15 cellular contexts compared by ENCODE assay signal in the genomic region with DNA sequence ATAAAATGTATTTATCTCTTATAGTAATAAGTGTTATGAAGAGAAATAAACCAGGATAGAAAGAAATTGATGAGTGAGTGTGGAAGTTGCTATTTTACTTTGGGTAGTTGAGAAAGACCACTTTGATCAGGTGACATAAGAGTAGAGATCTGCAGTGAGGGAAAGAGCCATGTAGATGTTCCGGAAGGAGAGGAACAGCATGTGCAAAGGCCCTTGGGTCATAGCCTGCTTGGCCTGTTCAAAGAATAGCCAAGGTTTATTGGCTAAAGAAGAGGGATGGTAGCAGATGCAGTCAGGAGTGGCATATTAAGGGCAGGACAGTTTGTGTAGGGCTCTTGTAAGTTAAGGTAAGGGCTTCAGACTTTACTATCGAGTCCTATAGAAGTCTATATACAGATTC. TPM values are rescaled to one million over a fixed set of nuclear protein-coding genes. Genes with fewer than 3 reads are reported as not detected.
DNase-seq lines count a peak whose midpoint lies in the region; ATAC-seq and TF ChIP-seq lines count a peak whose summit lies in the region.
"Had no signal": no experiment of that assay in that cellular context is flagged by ENCODE, and none has a peak within 500 bp of the region (broad histone marks: within the 10 kb centered on the region; RNA-seq: fewer than 3 reads in every experiment).

No MANE protein-coding gene starts in this region.

- H3K27me3 ChIP-seq in BLaER1 treated with 17β-estradiol and CSF1 and Interleukin-3, amounts not matched to agents 10 nM and 100 nM: no peaks in the 10 kb centered on the region
- H3K27me3 ChIP-seq in mesenchymal stem cell (ENCODE audit: control insufficient read depth in 1 of 2, insufficient read depth in 1 of 2, low read length in 2 of 2) (no peaks in the 10 kb centered on the region), gastrocnemius medialis (no peaks in the 10 kb centered on the region)

- ATAC-seq in activated T-helper 17 cell treated with anti-CD3 and anti-CD28 coated beads, Interleukin-2, amount 50 U/mL, for 72 hours (replicated peaks): no peak
- ATAC-seq in gastrocnemius medialis: no peak
- ATAC-seq: lower lobe of right lung had no signal

- DNase-seq in Calu3: no peak
- no peak for DNase-seq in mesenchymal stem cell
- DNase-seq in NCI-H2081 (lab: John Stamatoyannopoulos, UW): no peak
- no peak for DNase-seq in gastrocnemius medialis
- no peak for DNase-seq in stimulated activated CD4-positive, alpha-beta T cell treated with anti-CD3 and anti-CD28 coated beads, Interleukin-12 subunit alpha, Interleukin-12 subunit beta, amount 100 ng/mL, for 4 hours
- DNase-seq: cerebellar nuclear complex, DMS79, lower lobe of right lung, naive B cell, NCI-H146, NCI-H510A, OCI-M1 had no signal

- H3K4me1 Mint-ChIP-seq in Calu3 (ENCODE audit: low read depth, unreplicated experiment): peaks cover 13% of the 10 kb centered on the region
- peaks cover 19% of the 10 kb centered on the region for H3K4me1 Mint-ChIP-seq in activated T-helper 17 cell treated with anti-CD3 and anti-CD28 coated beads, Interleukin-2, amount 50 U/mL, for 72 hours

- no peak overlapping the region for H2AFZ ChIP-seq in mesenchymal stem cell (ENCODE audit: low read depth, low read length)

- H3K9me3 ChIP-seq in BLaER1 treated with 17β-estradiol and CSF1 and Interleukin-3, amounts not matched to agents 10 nM and 100 nM (replicated peaks in 1 of 11): no peaks in the 10 kb centered on the region
- H3K9me3 ChIP-seq in mesenchymal stem cell (ENCODE audit: control insufficient read depth, low read length) (no peaks in the 10 kb centered on the region), gastrocnemius medialis (no peaks in the 10 kb centered on the region)
- H3K9me3 ChIP-seq: lower lobe of right lung had no signal

- CTCF ChIA-PET in Calu3 (lab: Charles Lee): no interaction called here

- peaks cover 13 to 54% (median 31%) of the 10 kb centered on the region in 10 experiments for H3K4me1 ChIP-seq in BLaER1 treated with 17β-estradiol and CSF1 and Interleukin-3, amounts not matched to agents 10 nM and 100 nM
- H3K4me1 ChIP-seq in mesenchymal stem cell (ENCODE audit: control insufficient read depth, insufficient read depth, low read depth, low read length) (peaks cover 1% of the 10 kb centered on the region), gastrocnemius medialis (peaks cover 25 to 29% of the 10 kb centered on the region in 2 donors)

- no peak overlapping the region for H4K91ac ChIP-seq in mesenchymal stem cell (ENCODE audit: low read length)

- no peak overlapping the region for H3K4ac ChIP-seq in mesenchymal stem cell (ENCODE audit: low read depth in 1 of 2, low read length in 2 of 2)

- H2BK12ac ChIP-seq in mesenchymal stem cell (ENCODE audit: low read length in 2 of 2): no peak overlapping the region

- TF ChIP-seq CTCF in Calu3 (IDR thresholded peaks at IDR 0.05; ENCODE audit: unreplicated experiment) (no peak), gastrocnemius medialis (IDR thresholded peaks at IDR 0.05 in 4 of 5, conservative IDR thresholded peaks at IDR 0.05 in 1 of 5) (no peak)

- H3K27ac ChIP-seq in BLaER1 treated with 17β-estradiol and CSF1 and Interleukin-3, amounts not matched to agents 10 nM and 100 nM: no peak overlapping the region
- H3K27ac ChIP-seq in mesenchymal stem cell (ENCODE audit: low read length, poor library complexity, severe bottlenecking) (no peak overlapping the region), gastrocnemius medialis (no peak overlapping the region)
- H3K27ac ChIP-seq: lower lobe of right lung had no signal

- no peak overlapping the region for H2AK5ac ChIP-seq in mesenchymal stem cell (ENCODE audit: low read length, severe bottlenecking)

- no peak overlapping the region for H3K4me3 ChIP-seq in BLaER1 treated with 17β-estradiol and CSF1 and Interleukin-3, amounts not matched to agents 10 nM and 100 nM
- no peak overlapping the region for H3K4me3 ChIP-seq in mesenchymal stem cell (ENCODE audit: insufficient read depth in 1 of 2, low read depth in 1 of 2, low read length in 2 of 2)
- H3K4me3 ChIP-seq in gastrocnemius medialis: no peak overlapping the region
- H3K4me3 ChIP-seq: lower lobe of right lung, SK-N-MC had no signal

- H2BK15ac ChIP-seq in mesenchymal stem cell (ENCODE audit: low read depth, poor library complexity, severe bottlenecking): no peak overlapping the region

- no peak for TF ChIP-seq POLR2A in gastrocnemius medialis (IDR thresholded peaks at IDR 0.05)

- peak overlapping the region in 10 of 11 experiments; percentile 12 to 94 (median 85); a peak in 13 of 22 replicates for H3K4me2 ChIP-seq in BLaER1 treated with 17β-estradiol and CSF1 and Interleukin-3, amounts not matched to agents 10 nM and 100 nM
- no peak overlapping the region for H3K4me2 ChIP-seq in mesenchymal stem cell (ENCODE audit: low read length, poor library complexity, severe bottlenecking)

- in situ Hi-C loops in gastrocnemius medialis (cut with MboI; ENCODE audit: low sequenced_read_pairs in 4 of 4): no loop called here

- H3K9me3 Mint-ChIP-seq in Calu3 (ENCODE audit: low read depth, unreplicated experiment): no peaks in the 10 kb centered on the region
- H3K9me3 Mint-ChIP-seq in activated T-helper 17 cell treated with anti-CD3 and anti-CD28 coated beads, Interleukin-2, amount 50 U/mL, for 72 hours: no peaks in the 10 kb centered on the region
- H3K9me3 Mint-ChIP-seq: naive B cell had no signal

- H4K20me1 ChIP-seq in BLaER1 treated with 17β-estradiol and CSF1 and Interleukin-3, amounts not matched to agents 10 nM and 100 nM: peaks cover 47 to 78% (median 74%) of the 10 kb centered on the region in 11 experiments; a peak in 21 of 22 replicates

- no peak overlapping the region for H3K9ac ChIP-seq in BLaER1 treated with 17β-estradiol and CSF1 and Interleukin-3, amounts not matched to agents 10 nM and 100 nM
- peak overlapping the region; percentile 12 for H3K9ac ChIP-seq in mesenchymal stem cell (ENCODE audit: low read length)

- intact Hi-C loops in Calu3 (cut with micrococcal nuclease; ENCODE audit: unreplicated experiment): no loop called here
- intact Hi-C loops in gastrocnemius medialis (cut with DNase I; ENCODE audit: low total_unique reads): no loop called here

- no peak overlapping the region for H2BK120ac ChIP-seq in mesenchymal stem cell (ENCODE audit: low read depth, low read length)

- peaks cover 82% of the 10 kb centered on the region for H3K36me3 Mint-ChIP-seq in Calu3 (ENCODE audit: insufficient read depth, unreplicated experiment)
- peaks cover 85% of the 10 kb centered on the region for H3K36me3 Mint-ChIP-seq in activated T-helper 17 cell treated with anti-CD3 and anti-CD28 coated beads, Interleukin-2, amount 50 U/mL, for 72 hours (ENCODE audit: low read depth)

- WGBS in mesenchymal stem cell: 96% methylated on average over 1 of the region's 2 CpGs

- BruUV-seq in Calu3 (replicated peaks; lab: Mats Ljungman, UMichigan): no TSS peak

- no peak overlapping the region for H3K23ac ChIP-seq in mesenchymal stem cell (ENCODE audit: low read length in 2 of 2)

- peak overlapping the region; percentile 1 for H3K4me3 Mint-ChIP-seq in Calu3 (ENCODE audit: low read depth, unreplicated experiment)
- H3K4me3 Mint-ChIP-seq in activated T-helper 17 cell treated with anti-CD3 and anti-CD28 coated beads, Interleukin-2, amount 50 U/mL, for 72 hours: peak overlapping the region; percentile 98

- H3K14ac ChIP-seq in mesenchymal stem cell (ENCODE audit: low read length in 2 of 2): no peak overlapping the region

- H3K79me1 ChIP-seq in mesenchymal stem cell (replicated peaks; ENCODE audit: low read length, poor library complexity, severe bottlenecking): peaks cover 2% of the 10 kb centered on the region

- H3K18ac ChIP-seq in mesenchymal stem cell (ENCODE audit: low read depth in 1 of 2, low read length in 2 of 2): no peak overlapping the region

- H3K27ac Mint-ChIP-seq in Calu3 (ENCODE audit: unreplicated experiment): peak overlapping the region; percentile 7
- H3K27ac Mint-ChIP-seq in activated T-helper 17 cell treated with anti-CD3 and anti-CD28 coated beads, Interleukin-2, amount 50 U/mL, for 72 hours: peak overlapping the region; percentile 66

- no peak overlapping the region for H2BK5ac ChIP-seq in mesenchymal stem cell (ENCODE audit: low read depth, low read length, poor library complexity, severe bottlenecking)

- peaks cover 64 to 74% (median 70%) of the 10 kb centered on the region in 11 experiments for H3K36me3 ChIP-seq in BLaER1 treated with 17β-estradiol and CSF1 and Interleukin-3, amounts not matched to agents 10 nM and 100 nM
- peaks cover 4 to 64% of the 10 kb centered on the region in 2 experiments for H3K36me3 ChIP-seq in mesenchymal stem cell (ENCODE audit: control insufficient read depth in 1 of 2, insufficient read depth in 2 of 2, low read depth in 1 of 2, low read length in 2 of 2)
- peaks cover 0 to 57% of the 10 kb centered on the region in 2 donors for H3K36me3 ChIP-seq in gastrocnemius medialis

- H3K27me3 Mint-ChIP-seq in Calu3 (ENCODE audit: unreplicated experiment): no peaks in the 10 kb centered on the region
- H3K27me3 Mint-ChIP-seq in activated T-helper 17 cell treated with anti-CD3 and anti-CD28 coated beads, Interleukin-2, amount 50 U/mL, for 72 hours: no peaks in the 10 kb centered on the region
- H3K27me3 Mint-ChIP-seq: naive B cell had no signal

- H4K8ac ChIP-seq in mesenchymal stem cell (ENCODE audit: low read length): no peak overlapping the region

RNA-seq across cellular contexts. Expression of a gene that starts 3.2 kb away (rescaled TPM):
- total RNA-seq in Calu3 (2022): 794 and 872 TPM in 2 replicates
- total RNA-seq in activated T-helper 17 cell treated with anti-CD3 and anti-CD28 coated beads, Interleukin-2, amount 50 U/mL, for 72 hours: 100 to 1,000 TPM; 887 to 907 TPM
- 1,135 TPM for polyA plus RNA-seq in mesenchymal stem cell (2013, experiment 1 of 2)
- 1,137 TPM for polyA plus RNA-seq in mesenchymal stem cell (2013, experiment 2 of 2)
- total RNA-seq in gastrocnemius medialis: 100 to 1,000 TPM; 517 to 641 (median 546) TPM

RNA-seq across cellular contexts. Expression of a gene that starts 52.8 kb away (rescaled TPM):
- total RNA-seq in Calu3 (2022) (6.4 and 7.8 TPM in 2 replicates), gastrocnemius medialis (under 1 TPM in 3 of 4 donors, not detected in 1; 0.33 to 0.49 (median 0.41) TPM)
- total RNA-seq in activated T-helper 17 cell treated with anti-CD3 and anti-CD28 coated beads, Interleukin-2, amount 50 U/mL, for 72 hours: under 1 TPM in 1 of 2 donors, not detected in 1; 0.45 TPM
- 5.7 TPM for polyA plus RNA-seq in mesenchymal stem cell (2013, experiment 1 of 2)
- polyA plus RNA-seq in mesenchymal stem cell (2013, experiment 2 of 2): 5.4 TPM
